ENCODE assay signal across 13 cellular contexts in genomic region chrX:6184900-6185515, GRCh38. TPM values are rescaled to one million over a fixed set of nuclear protein-coding genes. Genes with fewer than 3 reads are reported as not detected.
A peak's percentile ranks its signal among the peaks of the same experiment; 100 is the strongest.
DNase-seq lines count a peak whose midpoint lies in the region; ATAC-seq, FAIRE-seq and TF ChIP-seq lines count a peak whose summit lies in the region.
"Had no signal": no experiment of that assay in that cellular context is flagged by ENCODE, and none has a peak within 500 bp of the region (broad histone marks: within the 10 kb centered on the region; RNA-seq: fewer than 3 reads in every experiment).

No MANE protein-coding gene starts in this region.

- H3K27ac ChIP-seq in testis, result no peak overlapping the region
- H3K27ac ChIP-seq: hepatocyte, parathyroid adenoma had no signal

- peak; percentile 67 for FAIRE-seq in GM12892 (lab: Jason Lieb, UNC)

- no peak overlapping the region for H3K4me3 ChIP-seq in testis
- H3K4me3 ChIP-seq: HAP-1, hepatocyte had no signal

- peaks cover 7% of the 10 kb centered on the region for H3K9me3 Mint-ChIP-seq in Calu3 (ENCODE audit: low read depth, unreplicated experiment)

- no peaks in the 10 kb centered on the region for H3K36me3 ChIP-seq in testis (ENCODE audit: low read depth, missing control alignments)
- H3K36me3 ChIP-seq: HAP-1 had no signal

- H3K27me3 ChIP-seq in testis, result no peaks in the 10 kb centered on the region
- H3K27me3 ChIP-seq: hepatocyte had no signal

- no peak overlapping the region for H3K4me3 Mint-ChIP-seq in Calu3 (ENCODE audit: low read depth, unreplicated experiment)

- H3K36me3 Mint-ChIP-seq in Calu3 (ENCODE audit: insufficient read depth, unreplicated experiment), result no peaks in the 10 kb centered on the region

- DNase-seq in GM12892 (ENCODE audit: insufficient read length) (no peak), GM20000 (ENCODE audit: low spot score) (peak; percentile 6), cerebellar cortex (ENCODE audit: low spot score) (peak; percentile 14), HT-29 (ENCODE audit: low spot score) (no peak), DMS79 treated with DMSO at 0.1 percent for 48 hours (lab: John Stamatoyannopoulos, UW) (no peak), Calu3 (no peak), testis (no peak)
- DNase-seq: C1 segment of cervical spinal cord, NCI-H446 had no signal

- TF ChIP-seq CTCF in GM20000 (IDR thresholded peaks at IDR 0.05; ENCODE audit: extremely low read depth, missing control alignments) (no peak), Calu3 (IDR thresholded peaks at IDR 0.05; ENCODE audit: unreplicated experiment) (no peak), testis (IDR thresholded peaks at IDR 0.05) (no peak)

- no peak overlapping the region for H3K27ac Mint-ChIP-seq in Calu3 (ENCODE audit: unreplicated experiment)

- H3K4me1 Mint-ChIP-seq in Calu3 (ENCODE audit: low read depth, unreplicated experiment), result no peaks in the 10 kb centered on the region

- 59 to 76% methylated on average over 3 to 4 of the region's 4 CpGs for WGBS in testis, 2 donors

- H3K4me1 ChIP-seq in testis, result no peaks in the 10 kb centered on the region
- H3K4me1 ChIP-seq: HAP-1, parathyroid adenoma had no signal

- H3K27me3 Mint-ChIP-seq in Calu3 (ENCODE audit: unreplicated experiment), result no peaks in the 10 kb centered on the region

- BruUV-seq in Calu3 (replicated peaks; lab: Mats Ljungman, UMichigan), result no TSS peak

- H3K9me3 ChIP-seq in testis, result no peaks in the 10 kb centered on the region
- H3K9me3 ChIP-seq: HAP-1 had no signal

- peak; percentile 96 for ATAC-seq in HG03108 (IDR thresholded peaks at IDR 0.05; ENCODE audit: unreplicated experiment)

- TF ChIP-seq POLR2A in GM12892 (IDR thresholded peaks at IDR 0.05; ENCODE audit: low read depth, low read length) (no peak), testis (IDR thresholded peaks at IDR 0.05) (no peak)

- intact Hi-C loops in Calu3 (cut with micrococcal nuclease; ENCODE audit: unreplicated experiment), result no loop called here
- intact Hi-C loops in testis (cut with DNase I; ENCODE audit: low total_unique reads), result no loop called here

- CTCF ChIA-PET in Calu3 (lab: Charles Lee), result no interaction called here

RNA-seq across cellular contexts. Expression of gene NLGN4X, which starts 43.7 kb away (rescaled TPM):
- not detected for polyA plus RNA-seq in GM12892 (2012; ENCODE audit: missing spikeins)
- not detected in 2 replicates for total RNA-seq in HT-29 (2014; rRNA removed; shearing (Covaris generic))
- total RNA-seq in Calu3 (2022) (not detected in 2 replicates), testis (10 to 100 TPM; 10.4 to 15.9 TPM)
- 3.6 TPM for polyA plus RNA-seq in testis (ENCODE audit: insufficient read depth, low read depth, low replicate concordance)

Comparison
In these comparisons a context has a peak if more than half of its experiments do, and no peak if none do; other contexts are left out.
1. DNase-seq: peak in GM20000 (single experiment) and cerebellar cortex (single experiment); none in GM12892 (single experiment), HT-29 (single experiment), DMS79 treated with DMSO at 0.1 percent for 48 hours (single experiment), Calu3 (single experiment) and testis (single experiment).
2. RNA of gene NLGN4X, which starts 43.7 kb away (total RNA-seq): 10.4 to 15.9 TPM in testis; not detected in HT-29 and not detected in Calu3; every median in the first group is over 10 times any median in the second.